Comparison of ENCODE assay signal across 23 cellular contexts in genomic region chr1:17097787-17098186, GRCh38. TPM values are rescaled to one million over a fixed set of nuclear protein-coding genes. Genes with fewer than 3 reads are reported as not detected.
DNase-seq lines count a peak whose midpoint lies in the region; ATAC-seq, FAIRE-seq and TF ChIP-seq lines count a peak whose summit lies in the region.
"Had no signal": no experiment of that assay in that cellular context is flagged by ENCODE, and none has a peak within 500 bp of the region (broad histone marks: within the 10 kb centered on the region; RNA-seq: fewer than 3 reads in every experiment).

No MANE protein-coding gene starts in this region.

- H3K36me3 Mint-ChIP-seq in stimulated activated effector memory CD8-positive, alpha-beta T cell treated with anti-CD3 and anti-CD28 coated beads, Interleukin-12 subunit alpha, Interleukin-12 subunit beta, amount 100 ng/mL, for 72 hours: no peaks in the 10 kb centered on the region
- H3K36me3 Mint-ChIP-seq in natural killer cell: no peaks in the 10 kb centered on the region

- H3K4me3 ChIP-seq in HL-60 (replicated peaks; ENCODE audit: insufficient read depth, low read length) (no peak overlapping the region), mucosa of descending colon (no peak overlapping the region)
- H3K4me3 ChIP-seq: SK-N-MC, tibial artery had no signal

- ATAC-seq in mucosa of descending colon (peak; percentile 82), natural killer cell (no peak)
- ATAC-seq in stimulated activated effector memory CD8-positive, alpha-beta T cell treated with anti-CD3 and anti-CD28 coated beads, Interleukin-12 subunit alpha, Interleukin-12 subunit beta, amount 100 ng/mL, for 72 hours: no peak
- ATAC-seq: activated CD8-positive, alpha-beta T cell treated with anti-CD3 and anti-CD28 coated beads, Interleukin-2, amount 10 ng/mL, durations not matched to agents 7 days and 5 days had no signal

- H3K4me1 Mint-ChIP-seq in stimulated activated effector memory CD8-positive, alpha-beta T cell treated with anti-CD3 and anti-CD28 coated beads, Interleukin-12 subunit alpha, Interleukin-12 subunit beta, amount 100 ng/mL, for 72 hours: no peaks in the 10 kb centered on the region
- H3K4me1 Mint-ChIP-seq in natural killer cell: peaks cover 0 to 5% of the 10 kb centered on the region in 2 donors

- peaks cover 0 to 3% of the 10 kb centered on the region in 2 donors for H3K27me3 Mint-ChIP-seq in natural killer cell (ENCODE audit: low read depth in 2 of 2)

- H3K9me3 Mint-ChIP-seq in stimulated activated effector memory CD8-positive, alpha-beta T cell treated with anti-CD3 and anti-CD28 coated beads, Interleukin-12 subunit alpha, Interleukin-12 subunit beta, amount 100 ng/mL, for 72 hours: no peaks in the 10 kb centered on the region
- no peaks in the 10 kb centered on the region for H3K9me3 Mint-ChIP-seq in natural killer cell
- H3K9me3 Mint-ChIP-seq: nephron had no signal

- no peak overlapping the region for H3K4me3 Mint-ChIP-seq in stimulated activated effector memory CD8-positive, alpha-beta T cell treated with anti-CD3 and anti-CD28 coated beads, Interleukin-12 subunit alpha, Interleukin-12 subunit beta, amount 100 ng/mL, for 72 hours
- H3K4me3 Mint-ChIP-seq in natural killer cell: no peak overlapping the region
- H3K4me3 Mint-ChIP-seq: activated CD8-positive, alpha-beta T cell treated with anti-CD3 and anti-CD28 coated beads, Interleukin-2, amount 10 ng/mL, durations not matched to agents 7 days and 5 days; nephron had no signal

- no peak overlapping the region for H3K27ac Mint-ChIP-seq in stimulated activated effector memory CD8-positive, alpha-beta T cell treated with anti-CD3 and anti-CD28 coated beads, Interleukin-12 subunit alpha, Interleukin-12 subunit beta, amount 100 ng/mL, for 72 hours
- H3K27ac Mint-ChIP-seq in natural killer cell: no peak overlapping the region
- H3K27ac Mint-ChIP-seq: activated CD8-positive, alpha-beta T cell treated with anti-CD3 and anti-CD28 coated beads, Interleukin-2, amount 10 ng/mL, durations not matched to agents 7 days and 5 days had no signal

- DNase-seq in HL-60 (ENCODE audit: low read depth in 1 of 2, low spot score in 1 of 2): no peak
- DNase-seq in caudate nucleus (lab: John Stamatoyannopoulos, UW): no peak
- no peak for DNase-seq in mucosa of descending colon
- DNase-seq in NCI-H526 treated with DMSO at 0.1 percent for 48 hours (lab: John Stamatoyannopoulos, UW): no peak
- no peak for DNase-seq in HTR-8/SVneo (ENCODE audit: insufficient read length, low spot score)
- DNase-seq in stimulated activated effector memory CD8-positive, alpha-beta T cell treated with anti-CD3 and anti-CD28 coated beads, Interleukin-12 subunit alpha, Interleukin-12 subunit beta, amount 100 ng/mL, for 72 hours (ENCODE audit: low spot score in 2 of 2): no peak
- DNase-seq in natural killer cell: no peak
- DNase-seq: activated CD4-positive, CD25-positive, alpha-beta regulatory T cell; activated CD8-positive, alpha-beta T cell treated with anti-CD3 and anti-CD28 coated beads, Interleukin-2, amount 10 ng/mL, durations not matched to agents 7 days and 5 days; activated naive CD4-positive, alpha-beta T cell treated with anti-CD3 and anti-CD28 coated beads, Interleukin-2, amount 50 U/mL, for 16 hours; activated T-cell treated with anti-CD3 and anti-CD28 coated beads, Interleukin-2, amount 50 U/mL, for 48 hours; hippocampal formation; kidney glomerular epithelial cell; NCI-H1417 treated with DMSO at 0.1 percent for 48 hours; NCI-H69; OCI-M1; tibial artery had no signal

- no peaks in the 10 kb centered on the region for H3K9me3 ChIP-seq in mucosa of descending colon
- H3K9me3 ChIP-seq: tibial artery had no signal

- TF ChIP-seq CTCF in HL-60 (IDR thresholded peaks at IDR 0.05; ENCODE audit: insufficient read depth, low read length): no peak
- no peak for TF ChIP-seq CTCF in mucosa of descending colon (IDR thresholded peaks at IDR 0.05)
- TF ChIP-seq CTCF in natural killer cell (IDR thresholded peaks at IDR 0.05): no peak

- H3K27ac ChIP-seq in HL-60 (replicated peaks) (peak overlapping the region; percentile 48), caudate nucleus (ENCODE audit: low read depth, low read length) (peak overlapping the region; percentile 27), temporal lobe (ENCODE audit: low read depth, low read length) (peak overlapping the region; percentile 80)
- H3K27ac ChIP-seq: SK-N-MC, tibial artery had no signal

- no peaks in the 10 kb centered on the region for H3K4me1 ChIP-seq in mucosa of descending colon (ENCODE audit: low read depth)

- no peaks in the 10 kb centered on the region for H3K36me3 ChIP-seq in mucosa of descending colon (ENCODE audit: low read depth)
- H3K36me3 ChIP-seq: tibial artery had no signal

- intact Hi-C loops in mucosa of descending colon (cut with DNase I, micrococcal nuclease): no loop called here
- intact Hi-C loops in natural killer cell (cut with micrococcal nuclease): no loop called here

- no peak for FAIRE-seq in HTR-8/SVneo (lab: Jason Lieb, UNC)
- FAIRE-seq: astrocyte, colon, H1 had no signal

- no peaks in the 10 kb centered on the region for H3K27me3 ChIP-seq in HL-60 (ENCODE audit: insufficient read depth, poor library complexity, severe bottlenecking)
- H3K27me3 ChIP-seq: tibial artery had no signal

RNA-seq across cellular contexts. Expression of gene PADI2, which starts 21.5 kb away (rescaled TPM):
- 100 to 1,000 TPM; 105 to 398 (median 163) TPM for total RNA-seq in mucosa of descending colon
- 0.74 TPM for total RNA-seq in temporal lobe
- total RNA-seq in natural killer cell: 1 to 10 TPM in 1 of 3 donors, under 1 TPM in 2; 0.56 to 2.5 (median 0.88) TPM
- total RNA-seq: activated CD8-positive, alpha-beta T cell treated with anti-CD3 and anti-CD28 coated beads, Interleukin-2, amount 10 ng/mL, durations not matched to agents 7 days and 5 days had no signal

RNA-seq across cellular contexts. Expression of gene SDHB, which starts 44.0 kb away (rescaled TPM):
- total RNA-seq in mucosa of descending colon (100 to 1,000 TPM; 145 to 177 (median 163) TPM), temporal lobe (61.5 TPM), natural killer cell (10 to 100 TPM; 56.8 to 62.6 (median 59.5) TPM)

Comparison
In these comparisons a context has a peak if more than half of its experiments do, and no peak if none do; other contexts are left out.
1. H3K27ac ChIP-seq: peak in every context shown above with its lines; median percentile 80 in temporal lobe; 48 in HL-60; 27 in caudate nucleus.
2. RNA of gene PADI2, which starts 21.5 kb away (total RNA-seq): 105 to 398 TPM in mucosa of descending colon; 0.56 to 2.5 TPM in natural killer cell and 0.74 TPM in temporal lobe (single experiment); every median in the first group is over 10 times any median in the second.